Comparison of ENCODE assay signal across 18 cellular contexts in genomic region chr11:36055356-36055755, GRCh38.
A peak's percentile ranks its signal among the peaks of the same experiment; 100 is the strongest.
DNase-seq lines count a peak whose midpoint lies in the region; ATAC-seq and TF ChIP-seq lines count a peak whose summit lies in the region.
"Had no signal": no experiment of that assay in that cellular context is flagged by ENCODE, and none has a peak within 500 bp of the region (broad histone marks: within the 10 kb centered on the region; RNA-seq: fewer than 3 reads in every experiment).

No MANE protein-coding gene starts in this region.

- H3K14ac ChIP-seq in H9 (ENCODE audit: insufficient read depth, low read length): no peak overlapping the region

- peak overlapping the region in 2 of 3 experiments; percentile 31 to 36; a peak in 2 of 7 replicates for H3K27ac Mint-ChIP-seq in H9
- peak overlapping the region in 4 of 5 experiments; percentile 2 to 62 (median 48) for H3K27ac Mint-ChIP-seq in brain
- H3K27ac Mint-ChIP-seq in nephron: peak overlapping the region; percentile 25 to 75 (median 63)
- H3K27ac Mint-ChIP-seq: HFFc6 had no signal

- no peak overlapping the region for H2BK5ac ChIP-seq in H9 (ENCODE audit: insufficient read length, low read length)

- H3K27me3 ChIP-seq in H9 (ENCODE audit: insufficient read depth, low read length): no peaks in the 10 kb centered on the region
- H3K27me3 ChIP-seq in smooth muscle cell (ENCODE audit: low read depth): no peaks in the 10 kb centered on the region
- H3K27me3 ChIP-seq: BLaER1 had no signal

- no CpG with 5 or more reads among the region's 4 CpGs for WGBS in H9 (ENCODE audit: extremely low coverage, insufficient read length, low lambda C conversion rate)
- WGBS in smooth muscle cell (ENCODE audit: low lambda C conversion rate): 94% methylated on average over 4 of the region's 4 CpGs

- H3K27me3 Mint-ChIP-seq in H9 (ENCODE audit: low read depth) (no peaks in the 10 kb centered on the region), brain (no peaks in the 10 kb centered on the region), nephron (ENCODE audit: low read depth) (no peaks in the 10 kb centered on the region)

- H3K4me1 Mint-ChIP-seq in H9 (peaks cover 26 to 32% of the 10 kb centered on the region in 2 experiments), brain (peaks cover 53% of the 10 kb centered on the region), nephron (peaks cover 75% of the 10 kb centered on the region)
- H3K4me1 Mint-ChIP-seq: CD8-positive, alpha-beta memory T cell had no signal

- H4K20me1 ChIP-seq in H9 (ENCODE audit: control insufficient read depth, insufficient read depth, insufficient read length) (no peaks in the 10 kb centered on the region), smooth muscle cell (ENCODE audit: low read depth) (no peaks in the 10 kb centered on the region)

- H2BK120ac ChIP-seq in H9 (ENCODE audit: low read depth, low read length, poor library complexity, severe bottlenecking): no peak overlapping the region

- H2BK20ac ChIP-seq in H9 (ENCODE audit: low read depth, low read length, poor library complexity, severe bottlenecking): no peak overlapping the region

- ATAC-seq in GM19467 (IDR thresholded peaks at IDR 0.05; ENCODE audit: unreplicated experiment): no peak
- ATAC-seq: HepG2 had no signal

- H3K4ac ChIP-seq in H9 (ENCODE audit: low read depth, low read length): no peak overlapping the region

- no peak overlapping the region for H3K18ac ChIP-seq in H9 (ENCODE audit: insufficient read length, low read depth, low read length)

- peaks cover 10 to 19% (median 12%) of the 10 kb centered on the region in 3 experiments for H3K36me3 Mint-ChIP-seq in H9 (ENCODE audit: insufficient read depth in 1 of 3, low read depth in 3 of 3)
- peaks cover 29% of the 10 kb centered on the region for H3K36me3 Mint-ChIP-seq in brain
- peaks cover 20% of the 10 kb centered on the region for H3K36me3 Mint-ChIP-seq in nephron (ENCODE audit: low read depth)

- H4K91ac ChIP-seq in H9 (ENCODE audit: insufficient read length, low read depth, low read length): no peak overlapping the region

- H3K4me3 ChIP-seq in smooth muscle cell: no peak overlapping the region
- H3K4me3 ChIP-seq: BLaER1 had no signal

- H2BK15ac ChIP-seq in H9 (ENCODE audit: low read depth, low read length): no peak overlapping the region

- no peak overlapping the region for H3K23ac ChIP-seq in H9 (ENCODE audit: insufficient read length, low read depth, low read length)

- H3K9ac ChIP-seq in H9 (ENCODE audit: extremely low read depth, insufficient read length, low read length) (no peak overlapping the region), smooth muscle cell (ENCODE audit: low read depth) (no peak overlapping the region)
- H3K9ac ChIP-seq: BLaER1 had no signal

- peak; percentile 74 for DNase-seq in DMS 273 (lab: John Stamatoyannopoulos, UW; ENCODE audit: unreplicated experiment)
- no peak for DNase-seq in DMS 273 treated with DMSO at 0.1 percent for 48 hours (lab: John Stamatoyannopoulos, UW)
- no peak for DNase-seq in H9
- DNase-seq in smooth muscle cell (lab: John Stamatoyannopoulos, UW; ENCODE audit: unreplicated experiment): no peak
- DNase-seq: AML-193; CD8-positive, alpha-beta memory T cell; DMS153; DMS79 treated with DMSO at 0.1 percent for 48 hours; EL; GDM1; HCEC 1CT; HFFc6 had no signal

- H4K5ac ChIP-seq in H9 (ENCODE audit: insufficient read length, low read depth, low read length): no peak overlapping the region

- H3K9me3 Mint-ChIP-seq in H9 (peaks cover 10 to 12% of the 10 kb centered on the region in 2 experiments), brain (peaks cover 9 to 19% (median 13%) of the 10 kb centered on the region in 5 experiments), nephron (peaks cover 5% of the 10 kb centered on the region)

- H3K9me3 ChIP-seq in H9 (ENCODE audit: control insufficient read depth, low read depth, low read length) (no peaks in the 10 kb centered on the region), smooth muscle cell (replicated peaks; ENCODE audit: low read depth) (no peaks in the 10 kb centered on the region)

- H4K8ac ChIP-seq in H9 (replicated peaks; ENCODE audit: insufficient read length, low read depth, low read length): no peak overlapping the region

- H3K79me2 ChIP-seq in H9 (ENCODE audit: insufficient read depth, low read length) (no peaks in the 10 kb centered on the region), smooth muscle cell (ENCODE audit: low read depth) (no peaks in the 10 kb centered on the region)

- no peak overlapping the region for H2AFZ ChIP-seq in H9 (ENCODE audit: low read length)
- no peak overlapping the region for H2AFZ ChIP-seq in smooth muscle cell (ENCODE audit: low read depth)

- no peak overlapping the region for H3K27ac ChIP-seq in H9 (ENCODE audit: insufficient read length, low read depth, low read length)
- H3K27ac ChIP-seq in smooth muscle cell (ENCODE audit: low read depth): no peak overlapping the region
- H3K27ac ChIP-seq: 22Rv1, BLaER1 had no signal

- no peak overlapping the region for H3T11ph ChIP-seq in H9 (ENCODE audit: low read length)

- TF ChIP-seq CTCF in H9 (conservative IDR thresholded peaks at IDR 0.05) (no peak), brain (conservative IDR thresholded peaks at IDR 0.05) (no peak), nephron (IDR thresholded peaks at IDR 0.05; ENCODE audit: unreplicated experiment in 3 of 3) (no peak), smooth muscle cell (IDR thresholded peaks at IDR 0.05; ENCODE audit: borderline replicate concordance, insufficient read depth, poor library complexity, severe bottlenecking) (no peak)

- no peaks in the 10 kb centered on the region for H3K36me3 ChIP-seq in smooth muscle cell (ENCODE audit: low read depth)

- no peaks in the 10 kb centered on the region for H3K79me1 ChIP-seq in H9 (ENCODE audit: insufficient read depth, low read depth, low read length, poor library complexity, severe bottlenecking)

- H3K4me2 ChIP-seq in H9 (ENCODE audit: insufficient read depth, insufficient read length, low read length): no peak overlapping the region
- H3K4me2 ChIP-seq in smooth muscle cell: no peak overlapping the region
- H3K4me2 ChIP-seq: BLaER1 had no signal

- H3K4me1 ChIP-seq in H9 (ENCODE audit: insufficient read depth, low read length) (no peaks in the 10 kb centered on the region), smooth muscle cell (ENCODE audit: low read depth) (peaks cover 6% of the 10 kb centered on the region)

- H2BK12ac ChIP-seq in H9 (ENCODE audit: insufficient read length, low read depth, low read length): no peak overlapping the region

- no peaks in the 10 kb centered on the region for H3F3A ChIP-seq in smooth muscle cell (ENCODE audit: low read depth)

- no peak overlapping the region for H2AK5ac ChIP-seq in H9 (ENCODE audit: insufficient read length, low read length)

- no peaks in the 10 kb centered on the region for H3K23me2 ChIP-seq in H9 (ENCODE audit: insufficient read length, low read depth, low read length, poor library complexity, severe bottlenecking)

- H3K56ac ChIP-seq in H9 (ENCODE audit: insufficient read length, low read depth, low read length): no peak overlapping the region

- no peak overlapping the region for H3K4me3 Mint-ChIP-seq in H9
- H3K4me3 Mint-ChIP-seq in brain: peak overlapping the region in 1 of 5 experiments; percentile 22
- H3K4me3 Mint-ChIP-seq in nephron: no peak overlapping the region
- H3K4me3 Mint-ChIP-seq: CD8-positive, alpha-beta memory T cell; HFFc6 had no signal
